17 cellular contexts compared by ENCODE assay signal in genomic region chr4:158446106-158446505, GRCh38.
A peak's percentile ranks its signal among the peaks of the same experiment; 100 is the strongest.
DNase-seq lines count a peak whose midpoint lies in the region; ATAC-seq and TF ChIP-seq lines count a peak whose summit lies in the region.
"Had no signal": no experiment of that assay in that cellular context is flagged by ENCODE, and none has a peak within 500 bp of the region (broad histone marks: within the 10 kb centered on the region; RNA-seq: fewer than 3 reads in every experiment).

No MANE protein-coding gene starts in this region.

- no peak overlapping the region for H4K8ac ChIP-seq in neuronal stem cell (ENCODE audit: low read depth, low read length)

- H3K9me3 ChIP-seq in fibroblast of lung (ENCODE audit: control insufficient read depth, insufficient read depth, low read depth, low read length) (no peaks in the 10 kb centered on the region), neuronal stem cell (replicated peaks in 1 of 2; ENCODE audit: control insufficient read depth in 2 of 2, insufficient read depth in 1 of 2, low read depth in 1 of 2, low read length in 2 of 2) (no peaks in the 10 kb centered on the region)
- H3K9me3 ChIP-seq: transverse colon had no signal

- no peak for TF ChIP-seq CTCF in fibroblast of lung (conservative IDR thresholded peaks at IDR 0.05 in 1 of 2, IDR thresholded peaks at IDR 0.05 in 1 of 2; ENCODE audit: low read depth in 1 of 2, low read length in 2 of 2)

- H3K4me3 ChIP-seq in fibroblast of lung (replicated peaks in 1 of 4; ENCODE audit: control extremely low read depth in 1 of 4, insufficient read depth in 1 of 4, low read depth in 3 of 4, low read length in 4 of 4) (no peak overlapping the region), skeletal muscle cell (ENCODE audit: low read depth, low read length) (no peak overlapping the region), neuronal stem cell (ENCODE audit: low read length in 2 of 2) (no peak overlapping the region)
- H3K4me3 ChIP-seq: GM12878, smooth muscle cell, transverse colon had no signal

- H3K4me1 ChIP-seq in fibroblast of lung (ENCODE audit: control insufficient read depth, extremely low read depth, insufficient read depth, low read length): no peaks in the 10 kb centered on the region
- H3K4me1 ChIP-seq in neuronal stem cell (ENCODE audit: control insufficient read depth in 2 of 2, insufficient read depth in 1 of 2, low read depth in 1 of 2, low read length in 2 of 2): no peaks in the 10 kb centered on the region
- H3K4me1 ChIP-seq: transverse colon had no signal

- WGBS in neuronal stem cell (ENCODE audit: extremely low coverage in 2 of 2, insufficient read length in 2 of 2, insufficient replicate concordance in 1 of 2), 2 donors: no CpG with 5 or more reads among the region's 2 CpGs

- no peak overlapping the region for H4K91ac ChIP-seq in neuronal stem cell (ENCODE audit: low read depth, low read length, poor library complexity)

- H3K14ac ChIP-seq in neuronal stem cell (ENCODE audit: low read length): no peak overlapping the region

- H3K9ac ChIP-seq in fibroblast of lung (ENCODE audit: insufficient read depth, low read length) (no peak overlapping the region), neuronal stem cell (ENCODE audit: low read depth, low read length, poor library complexity) (no peak overlapping the region)

- H2BK15ac ChIP-seq in neuronal stem cell (ENCODE audit: low read length): no peak overlapping the region

- H3K18ac ChIP-seq in neuronal stem cell (ENCODE audit: low read length): no peak overlapping the region

- no peak overlapping the region for H2BK5ac ChIP-seq in neuronal stem cell (ENCODE audit: low read length)

- H4K20me1 ChIP-seq in fibroblast of lung (ENCODE audit: control insufficient read depth, extremely low read depth, insufficient read depth, low read length): no peaks in the 10 kb centered on the region

- H3K23ac ChIP-seq in neuronal stem cell (ENCODE audit: low read depth, low read length, poor library complexity): no peak overlapping the region

- H2AK5ac ChIP-seq in neuronal stem cell (ENCODE audit: low read depth, low read length): no peak overlapping the region

- DNase-seq in EL: peak; percentile 52
- peak; percentile 77 for DNase-seq in NCI-H226
- peak; percentile 2 to 94 for DNase-seq in fibroblast of lung (ENCODE audit: low read depth in 2 of 2)
- DNase-seq in skeletal muscle cell (ENCODE audit: low read depth): peak; percentile 72
- no peak for DNase-seq in neuronal stem cell (ENCODE audit: low spot score)
- DNase-seq: activated CD4-positive, alpha-beta memory T cell treated with anti-CD3 and anti-CD28 coated beads, Interleukin-2, amount 10 ng/mL, durations not matched to agents 7 days and 5 days; activated naive CD8-positive, alpha-beta T cell treated with anti-CD3 and anti-CD28 coated beads, Interleukin-2, amount 50 U/mL, for 24 hours; KBM-7; NCI-H1105 treated with DMSO at 0.1 percent for 48 hours; NK-92 treated with Interleukin-12 subunit alpha and Interleukin-12 subunit beta, amount 100 ng/mL, for 24 hours; transverse colon had no signal

- H3K27ac ChIP-seq in fibroblast of lung (ENCODE audit: insufficient read depth, low read length) (peak overlapping the region; percentile 51), neuronal stem cell (replicated peaks; ENCODE audit: low read length) (no peak overlapping the region)
- H3K27ac ChIP-seq: transverse colon, VCaP had no signal

- no peak overlapping the region for H3K4me2 ChIP-seq in fibroblast of lung (ENCODE audit: extremely low read depth, insufficient read depth, low read length)
- no peak overlapping the region for H3K4me2 ChIP-seq in neuronal stem cell (ENCODE audit: insufficient read depth, low read length, poor library complexity, severe bottlenecking)
- H3K4me2 ChIP-seq: smooth muscle cell had no signal

- H3K79me2 ChIP-seq in fibroblast of lung (ENCODE audit: control insufficient read depth, insufficient read depth, low read length): no peaks in the 10 kb centered on the region

- H2AFZ ChIP-seq in fibroblast of lung (ENCODE audit: low read length) (peak overlapping the region; percentile 40), neuronal stem cell (ENCODE audit: low read length) (no peak overlapping the region)

- H3K27me3 ChIP-seq in fibroblast of lung (ENCODE audit: control insufficient read depth, insufficient read depth, low read length) (no peaks in the 10 kb centered on the region), neuronal stem cell (ENCODE audit: control insufficient read depth in 3 of 3, insufficient read depth in 3 of 3, low read depth in 1 of 3, low read length in 3 of 3) (no peaks in the 10 kb centered on the region)
- H3K27me3 ChIP-seq: transverse colon had no signal

- H3K4ac ChIP-seq in neuronal stem cell (ENCODE audit: low read length): no peak overlapping the region

- H3K79me1 ChIP-seq in neuronal stem cell (ENCODE audit: low read depth, low read length): no peaks in the 10 kb centered on the region

- H3K36me3 ChIP-seq in fibroblast of lung (ENCODE audit: control insufficient read depth, insufficient read depth, low read length): no peaks in the 10 kb centered on the region
- no peaks in the 10 kb centered on the region for H3K36me3 ChIP-seq in neuronal stem cell (replicated peaks in 1 of 2; ENCODE audit: control insufficient read depth in 2 of 2, insufficient read depth in 2 of 2, low read length in 2 of 2)
- H3K36me3 ChIP-seq: transverse colon had no signal

- ATAC-seq in HG02571 (IDR thresholded peaks at IDR 0.05; ENCODE audit: unreplicated experiment): no peak
- ATAC-seq in HG03175 (IDR thresholded peaks at IDR 0.05; ENCODE audit: unreplicated experiment): no peak
- ATAC-seq: activated naive CD8-positive, alpha-beta T cell treated with anti-CD3 and anti-CD28 coated beads, Interleukin-2, amount 50 U/mL, for 24 hours; activated T-helper 17 cell treated with anti-CD3 and anti-CD28 coated beads, Interleukin-2, amount 50 U/mL, for 72 hours; GM12878 had no signal

- H2BK12ac ChIP-seq in neuronal stem cell (ENCODE audit: low read length): no peak overlapping the region

- H2BK120ac ChIP-seq in neuronal stem cell (ENCODE audit: low read depth, low read length): no peak overlapping the region
